In the genomic region with DNA sequence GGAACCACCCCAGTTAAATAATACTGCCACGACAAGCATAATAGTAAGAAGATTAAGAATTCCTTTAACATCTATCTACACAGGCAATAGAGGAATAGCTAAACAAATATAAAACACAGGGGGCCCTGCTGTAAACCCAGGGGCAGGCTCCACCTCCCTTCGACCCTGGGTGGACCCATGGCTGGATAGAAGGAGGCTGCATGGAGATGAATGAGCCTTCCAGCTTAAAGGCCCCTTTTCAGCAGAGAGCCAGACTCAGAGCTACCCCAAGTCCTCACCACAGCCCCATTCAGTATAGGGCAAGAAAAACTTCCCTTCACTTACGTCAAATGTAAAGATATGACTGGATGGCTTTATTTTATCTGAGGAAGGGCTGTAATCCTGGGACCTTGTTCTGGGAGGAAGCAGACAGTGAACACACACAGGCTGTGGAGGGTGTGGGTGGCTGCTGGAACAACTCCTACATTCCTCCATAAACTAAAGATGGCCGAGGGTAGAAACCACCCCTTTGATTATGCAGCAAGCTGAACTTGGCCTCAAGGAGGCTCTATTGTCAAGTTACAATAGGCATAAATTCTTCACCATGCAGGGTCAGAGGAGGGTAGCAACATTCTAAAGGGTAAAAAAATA, we compare ENCODE assay signal across 11 cellular contexts. TPM values are rescaled to one million over a fixed set of nuclear protein-coding genes. Genes with fewer than 3 reads are reported as not detected.
DNase-seq lines count a peak whose midpoint lies in the region; ATAC-seq, FAIRE-seq and TF ChIP-seq lines count a peak whose summit lies in the region.
"Had no signal": no experiment of that assay in that cellular context is flagged by ENCODE, and none has a peak within 500 bp of the region (broad histone marks: within the 10 kb centered on the region; RNA-seq: fewer than 3 reads in every experiment).

No MANE protein-coding gene starts in this region.

- no peak for DNase-seq in HCT116 (ENCODE audit: low read depth, low spot score)
- peak; percentile 35 for DNase-seq in bronchial epithelial cell (ENCODE audit: low read depth)
- DNase-seq in iPS-NIHi7 (ENCODE audit: extremely low spot score) = peak; percentile 53
- peak; percentile 51 for DNase-seq in small intestine
- DNase-seq in G401 (ENCODE audit: low spot score) = no peak
- DNase-seq in NCI-H1105 treated with DMSO at 0.1 percent for 48 hours (lab: John Stamatoyannopoulos, UW) = no peak
- DNase-seq in NCI-H2171 treated with DMSO at 0.1 percent for 48 hours (lab: John Stamatoyannopoulos, UW) = no peak
- DNase-seq: activated naive CD8-positive, alpha-beta T cell treated with anti-CD3 and anti-CD28 coated beads, Interleukin-2, amount 50 U/mL, for 24 hours; NCI-H2029 treated with DMSO at 0.1 percent for 48 hours had no signal

- H3K4me3 ChIP-seq in HCT116 (replicated peaks in 1 of 2; ENCODE audit: low read depth in 1 of 2, low read length in 2 of 2) (no peak overlapping the region), bronchial epithelial cell (ENCODE audit: low read depth, low read length) (no peak overlapping the region), small intestine (ENCODE audit: low read depth in 1 of 2, low read length in 2 of 2) (no peak overlapping the region)

- no peaks in the 10 kb centered on the region for H4K20me1 ChIP-seq in HCT116 (ENCODE audit: insufficient read depth)

- POLR2A ChIA-PET in HCT116 (lab: Charles Lee) = no interaction called here

- ATAC-seq in HCT116 (peak; percentile 59), GM21515 (IDR thresholded peaks at IDR 0.05; ENCODE audit: unreplicated experiment) (no peak)
- ATAC-seq: activated naive CD8-positive, alpha-beta T cell treated with anti-CD3 and anti-CD28 coated beads, Interleukin-2, amount 50 U/mL, for 24 hours had no signal

- H3K79me2 ChIP-seq in HCT116 (ENCODE audit: insufficient read depth, low read length) = no peaks in the 10 kb centered on the region

- BruUV-seq in HCT116 (replicated peaks; lab: Mats Ljungman, UMichigan) = no TSS peak

- H3K9me2 ChIP-seq in HCT116 (ENCODE audit: insufficient read depth) = no peaks in the 10 kb centered on the region

- no peak overlapping the region for H3K4me2 ChIP-seq in HCT116 (ENCODE audit: low read length)

- H3K9ac ChIP-seq in HCT116 (ENCODE audit: low read length) = no peak overlapping the region

- no peak for TF ChIP-seq POLR2A in HCT116 (IDR thresholded peaks at IDR 0.05; ENCODE audit: borderline replicate concordance, extremely low read depth, insufficient read depth, insufficient read length)

- peaks cover 9 to 10% of the 10 kb centered on the region in 2 experiments for H3K4me1 ChIP-seq in HCT116 (ENCODE audit: control insufficient read depth in 1 of 2, insufficient read depth in 2 of 2, low read length in 2 of 2)
- H3K4me1 ChIP-seq in small intestine (ENCODE audit: control insufficient read depth in 2 of 2, insufficient read depth in 1 of 2, low read depth in 1 of 2, low read length in 1 of 2) = peaks cover 0 to 3% of the 10 kb centered on the region in 2 donors

- H3K27me3 ChIP-seq in HCT116 (ENCODE audit: insufficient read depth, low read length) = no peaks in the 10 kb centered on the region
- H3K27me3 ChIP-seq in bronchial epithelial cell (ENCODE audit: control insufficient read depth, insufficient read depth, low read length) = no peaks in the 10 kb centered on the region
- H3K27me3 ChIP-seq in small intestine (ENCODE audit: control insufficient read depth in 2 of 2, insufficient read depth in 2 of 2, low read length in 2 of 2) = no peaks in the 10 kb centered on the region

- intact Hi-C loops in HCT116 (cut with micrococcal nuclease) = no loop called here

- H3K27ac ChIP-seq in HCT116 (ENCODE audit: low read depth, low read length) = no peak overlapping the region
- no peak overlapping the region for H3K27ac ChIP-seq in small intestine (ENCODE audit: low read depth in 1 of 2, low read length in 1 of 2)

- in situ Hi-C loops in G401 (cut with HindIII; ENCODE audit: low sequenced_read_pairs) = no loop called here

- H3K9me3 ChIP-seq in HCT116 (ENCODE audit: control insufficient read depth in 1 of 2, insufficient read depth in 1 of 2, low read depth in 1 of 2, low read length in 2 of 2) (no peaks in the 10 kb centered on the region), small intestine (ENCODE audit: control insufficient read depth, low read depth) (no peaks in the 10 kb centered on the region)

- FAIRE-seq in bronchial epithelial cell (lab: Jason Lieb, UNC) (no peak), small intestine (lab: Jason Lieb, UNC) (no peak)
- FAIRE-seq: TTC549 had no signal

- TF ChIP-seq CTCF in HCT116 (IDR thresholded peaks at IDR 0.05 in 2 of 3, conservative IDR thresholded peaks at IDR 0.05 in 1 of 3; ENCODE audit: borderline replicate concordance in 1 of 3, insufficient read depth in 1 of 3, low read depth in 2 of 3, low read length in 2 of 3) = no peak
- TF ChIP-seq CTCF in bronchial epithelial cell (IDR thresholded peaks at IDR 0.05; ENCODE audit: insufficient read depth, low read length, severe bottlenecking) = peak; percentile 4

- no peak for TF ChIP-seq RAD21 in HCT116 (IDR thresholded peaks at IDR 0.05; ENCODE audit: low read depth)

- RAD21 ChIA-PET in HCT116 (lab: Charles Lee; ENCODE audit: low non-redundant PET in 1 of 2, low total read pairs in 2 of 2, uncharacterized antibody in 2 of 2, unreplicated experiment in 2 of 2) = no interaction called here

- CTCF ChIA-PET in HCT116 (lab: Charles Lee) = no interaction called here

- no peak overlapping the region for H2AFZ ChIP-seq in HCT116 (ENCODE audit: low read depth, low read length, poor library complexity, severe bottlenecking)

- 13 to 37% (median 30%) methylated on average over 4 of the region's 4 CpGs for WGBS in small intestine, 3 donors

- no peaks in the 10 kb centered on the region for H3K36me3 ChIP-seq in HCT116 (ENCODE audit: control insufficient read depth in 1 of 2, insufficient read depth in 2 of 2, low read length in 2 of 2)
- H3K36me3 ChIP-seq in bronchial epithelial cell (ENCODE audit: control insufficient read depth, insufficient read depth, low read length) = no peaks in the 10 kb centered on the region
- H3K36me3 ChIP-seq in small intestine (ENCODE audit: control insufficient read depth in 2 of 2, insufficient read depth in 2 of 2, low read length in 2 of 2) = no peaks in the 10 kb centered on the region

TF ChIP-seq in HCT116, 20 proteins besides CTCF, POLR2A, EP300 and RAD21:
- no peak for TF ChIP-seq SRF (IDR thresholded peaks at IDR 0.05; ENCODE audit: low read depth)
- TF ChIP-seq SP1 (IDR thresholded peaks at IDR 0.05; ENCODE audit: low read depth) = no peak
- no peak for TF ChIP-seq EZH2phosphoT487 (IDR thresholded peaks at IDR 0.05; ENCODE audit: borderline replicate concordance)
- no peak for TF ChIP-seq POLR2AphosphoS5 (IDR thresholded peaks at IDR 0.05; ENCODE audit: low read depth, low read length)

RNA-seq across cellular contexts. Expression of a gene that starts 30.5 kb away (rescaled TPM):
- total RNA-seq in HCT116 (2021; ENCODE audit: unreplicated experiment) = 7.4 TPM
- polyA plus RNA-seq in HCT116 (2012) = 5.9 and 6.2 TPM in 2 replicates
- total RNA-seq in bronchial epithelial cell = 3.1 and 7.6 TPM in 2 replicates
- polyA plus RNA-seq in small intestine = 1 to 10 TPM in 2 of 3 donors, under 1 TPM in 1; 0.67 to 4.8 (median 1.4) TPM
- total RNA-seq in G401 (2014; rRNA removed; shearing (Covaris generic)) = 8.0 and 20.4 TPM in 2 replicates

Comparison
In these comparisons a context has a peak if more than half of its experiments do, and no peak if none do; other contexts are left out.
1. DNase-seq: peak in bronchial epithelial cell (single experiment), iPS-NIHi7 (single experiment) and small intestine (single experiment); none in HCT116 (single experiment), G401 (single experiment), NCI-H1105 treated with DMSO at 0.1 percent for 48 hours (single experiment) and NCI-H2171 treated with DMSO at 0.1 percent for 48 hours (single experiment).